Comparison of ENCODE assay signal across 14 cellular contexts in genomic region chr19:14409157-14410053, GRCh38. TPM values are rescaled to one million over a fixed set of nuclear protein-coding genes. Genes with fewer than 3 reads are reported as not detected.
DNase-seq lines count a peak whose midpoint lies in the region; ATAC-seq and TF ChIP-seq lines count a peak whose summit lies in the region.
"Had no signal": no experiment of that assay in that cellular context is flagged by ENCODE, and none has a peak within 500 bp of the region (broad histone marks: within the 10 kb centered on the region; RNA-seq: fewer than 3 reads in every experiment).

No MANE protein-coding gene starts in this region.

- H3K27ac Mint-ChIP-seq in activated naive CD8-positive, alpha-beta T cell treated with anti-CD3 and anti-CD28 coated beads for 36 hours = peak overlapping the region; percentile 78
- H3K27ac Mint-ChIP-seq: type B pancreatic cell had no signal

- no peak for TF ChIP-seq POLR2A in spleen (IDR thresholded peaks at IDR 0.05)

- H3K4me1 ChIP-seq in NT2/D1 (ENCODE audit: insufficient read depth, insufficient read length) (peaks cover 21% of the 10 kb centered on the region), spleen (peaks cover 46 to 96% (median 79%) of the 10 kb centered on the region in 6 donors)

- H3K4me1 Mint-ChIP-seq in activated naive CD8-positive, alpha-beta T cell treated with anti-CD3 and anti-CD28 coated beads for 36 hours = peaks cover 50% of the 10 kb centered on the region

- H3K4me3 Mint-ChIP-seq in activated naive CD8-positive, alpha-beta T cell treated with anti-CD3 and anti-CD28 coated beads for 36 hours = peak overlapping the region; percentile 37
- H3K4me3 Mint-ChIP-seq: type B pancreatic cell had no signal

- H3K9me3 ChIP-seq in NT2/D1 (ENCODE audit: insufficient read depth, low read length) (no peaks in the 10 kb centered on the region), spleen (no peaks in the 10 kb centered on the region)
- H3K9me3 ChIP-seq: prostate gland had no signal

- H3K27me3 ChIP-seq in NT2/D1 (ENCODE audit: insufficient read depth, insufficient read length) = no peaks in the 10 kb centered on the region
- H3K27me3 ChIP-seq in spleen (replicated peaks in 1 of 7) = no peaks in the 10 kb centered on the region
- H3K27me3 ChIP-seq: cardiac muscle cell, SJSA1 had no signal

- WGBS in spleen, 5 donors = 82 to 90% (median 88%) methylated on average over 20 to 39 of the region's 39 CpGs

- DNase-seq in activated gamma-delta T cell treated with Interleukin-2 at 50 U/mL for 16 hours (peak; percentile 20), activated gamma-delta T cell (lab: John Stamatoyannopoulos, UW) (no peak), NT2/D1 (ENCODE audit: low read depth, low spot score) (no peak), spleen (no peak), NCI-H524 treated with DMSO at 0.1 percent for 48 hours (lab: John Stamatoyannopoulos, UW) (no peak), Right ventricle myocardium superior (no peak)
- no peak for DNase-seq in activated naive CD8-positive, alpha-beta T cell treated with anti-CD3 and anti-CD28 coated beads for 36 hours
- DNase-seq: NCI-H1436, NCI-H526 treated with DMSO at 0.1 percent for 48 hours had no signal

- intact Hi-C loops in spleen (cut with DNase I; ENCODE audit: low total_unique reads) (no loop called here), Right ventricle myocardium superior (cut with DNase I) (no loop called here)

- H3K36me3 ChIP-seq in NT2/D1 (ENCODE audit: insufficient read depth, insufficient read length, low read length) (peaks cover 79% of the 10 kb centered on the region), spleen (peaks cover 8 to 100% (median 90%) of the 10 kb centered on the region in 6 donors)

- H3K36me3 Mint-ChIP-seq in activated naive CD8-positive, alpha-beta T cell treated with anti-CD3 and anti-CD28 coated beads for 36 hours = peaks cover 64% of the 10 kb centered on the region
- H3K36me3 Mint-ChIP-seq: type B pancreatic cell had no signal

- peaks cover 4% of the 10 kb centered on the region for H3K27me3 Mint-ChIP-seq in activated naive CD8-positive, alpha-beta T cell treated with anti-CD3 and anti-CD28 coated beads for 36 hours
- H3K27me3 Mint-ChIP-seq: type B pancreatic cell had no signal

- H3K4me3 ChIP-seq in NT2/D1 (ENCODE audit: insufficient read length, low read depth) (no peak overlapping the region), spleen (peak overlapping the region in 1 of 8 donors; percentile 38)
- H3K4me3 ChIP-seq: cardiac muscle cell, prostate gland, SJSA1 had no signal

- H3K9ac ChIP-seq in NT2/D1 (ENCODE audit: insufficient read length, low read depth) = peak overlapping the region; percentile 21

- peak overlapping the region; percentile 4 to 89 (median 82) for H3K27ac ChIP-seq in spleen
- H3K27ac ChIP-seq: cardiac muscle cell, prostate gland, SJSA1 had no signal

- no peak for TF ChIP-seq CTCF in spleen (IDR thresholded peaks at IDR 0.05 in 8 of 11, conservative IDR thresholded peaks at IDR 0.05 in 3 of 11)

- H3K9me3 Mint-ChIP-seq in activated naive CD8-positive, alpha-beta T cell treated with anti-CD3 and anti-CD28 coated beads for 36 hours = no peaks in the 10 kb centered on the region
- H3K9me3 Mint-ChIP-seq: type B pancreatic cell had no signal

- no peak for ATAC-seq in HG03039 (IDR thresholded peaks at IDR 0.05; ENCODE audit: unreplicated experiment)
- ATAC-seq in Right ventricle myocardium superior (ENCODE audit: poor library complexity) = no peak

RNA-seq across cellular contexts. Expression of gene DDX39A, which starts 9.7 kb away (rescaled TPM):
- total RNA-seq in activated naive CD8-positive, alpha-beta T cell treated with anti-CD3 and anti-CD28 coated beads for 36 hours = 100 to 1,000 TPM; 300 to 306 TPM
- total RNA-seq in spleen = 100 to 1,000 TPM in 6 of 7 donors, 10 to 100 TPM in 1; 81.8 to 155 (median 124) TPM
- 100 to 1,000 TPM; 176 to 267 (median 248) TPM for polyA plus RNA-seq in spleen
- total RNA-seq in Right ventricle myocardium superior = 29.1 TPM

RNA-seq across cellular contexts. Expression of gene PKN1, which starts 23.7 kb away (rescaled TPM):
- 100 to 1,000 TPM; 168 to 169 TPM for total RNA-seq in activated naive CD8-positive, alpha-beta T cell treated with anti-CD3 and anti-CD28 coated beads for 36 hours
- total RNA-seq in spleen (100 to 1,000 TPM; 138 to 213 (median 175) TPM), Right ventricle myocardium superior (129 TPM)
- polyA plus RNA-seq in spleen = 100 to 1,000 TPM in 2 of 3 donors, 10 to 100 TPM in 1; 93.3 to 186 (median 113) TPM

RNA-seq across cellular contexts. Expression of gene ADGRE5, which starts 28.2 kb away (rescaled TPM):
- 100 to 1,000 TPM; 219 to 223 TPM for total RNA-seq in activated naive CD8-positive, alpha-beta T cell treated with anti-CD3 and anti-CD28 coated beads for 36 hours
- 100 to 1,000 TPM; 190 to 455 (median 280) TPM for total RNA-seq in spleen
- polyA plus RNA-seq in spleen = 10 to 100 TPM; 42.8 to 87.8 (median 55.7) TPM
- 32.9 TPM for total RNA-seq in Right ventricle myocardium superior
